Comparison of ENCODE assay signal across 9 cellular contexts in genomic region chr10:6071181-6072175, GRCh38. TPM values are rescaled to one million over a fixed set of nuclear protein-coding genes. Genes with fewer than 3 reads are reported as not detected.
DNase-seq lines count a peak whose midpoint lies in the region; ATAC-seq and TF ChIP-seq lines count a peak whose summit lies in the region.
"Had no signal": no experiment of that assay in that cellular context is flagged by ENCODE, and none has a peak within 500 bp of the region (broad histone marks: within the 10 kb centered on the region; RNA-seq: fewer than 3 reads in every experiment).

No MANE protein-coding gene starts in this region.

- H3K36me3 ChIP-seq in neutrophil = no peaks in the 10 kb centered on the region
- H3K36me3 ChIP-seq: HAP-1 had no signal

- peaks cover 20% of the 10 kb centered on the region for H3K27me3 ChIP-seq in neutrophil

- DNase-seq in activated T-cell treated with anti-CD3 and anti-CD28 coated beads, Interleukin-2, amount 50 U/mL, for 48 hours = peak; percentile 26 to 32
- DNase-seq in foreskin fibroblast = no peak
- DNase-seq in ureter (ENCODE audit: low spot score) = no peak
- DNase-seq: effector CD8-positive, alpha-beta T cell had no signal

- H3K27ac ChIP-seq in neutrophil = peak overlapping the region; percentile 51

- peak; percentile 9 for ATAC-seq in HG02938 (IDR thresholded peaks at IDR 0.05; ENCODE audit: unreplicated experiment)
- no peak for ATAC-seq in HG03469 (IDR thresholded peaks at IDR 0.05; ENCODE audit: unreplicated experiment)

- H3K4me3 ChIP-seq in GM08714 (ENCODE audit: low read length) = peak overlapping the region; percentile 52; the same call in 1 of the 2 replicates
- peak overlapping the region in 1 of 2 experiments; percentile 10 for H3K4me3 ChIP-seq in neutrophil (ENCODE audit: low read depth in 1 of 2, low read length in 1 of 2)
- H3K4me3 ChIP-seq in foreskin fibroblast (ENCODE audit: low read depth in 1 of 2, low read length in 2 of 2) = no peak overlapping the region
- H3K4me3 ChIP-seq: HAP-1 had no signal

- TF ChIP-seq CTCF in neutrophil (IDR thresholded peaks at IDR 0.05) (no peak), foreskin fibroblast (IDR thresholded peaks at IDR 0.05; ENCODE audit: low read depth, low read length) (no peak)

- H3K4me1 ChIP-seq in neutrophil (ENCODE audit: control insufficient read depth in 1 of 2, insufficient read depth in 1 of 2, low read depth in 1 of 2, low read length in 1 of 2) = peaks cover 45 to 51% of the 10 kb centered on the region in 2 experiments
- H3K4me1 ChIP-seq: HAP-1 had no signal

- H3K9me3 ChIP-seq in neutrophil = no peaks in the 10 kb centered on the region
- H3K9me3 ChIP-seq: HAP-1 had no signal

RNA-seq across cellular contexts. Expression of gene IL2RA, which starts 9.3 kb away (rescaled TPM):
- 2.2 TPM for total RNA-seq in ureter

RNA-seq across cellular contexts. Expression of gene RBM17, which starts 17.4 kb away (rescaled TPM):
- total RNA-seq in ureter = 106 TPM

Comparison
In these comparisons a context has a peak if more than half of its experiments do, and no peak if none do; other contexts are left out.
1. DNase-seq: peak in activated T-cell treated with anti-CD3 and anti-CD28 coated beads, Interleukin-2, amount 50 U/mL, for 48 hours (2 of 2); none in foreskin fibroblast (0 of 2) and ureter (single experiment).